In the genomic region with DNA sequence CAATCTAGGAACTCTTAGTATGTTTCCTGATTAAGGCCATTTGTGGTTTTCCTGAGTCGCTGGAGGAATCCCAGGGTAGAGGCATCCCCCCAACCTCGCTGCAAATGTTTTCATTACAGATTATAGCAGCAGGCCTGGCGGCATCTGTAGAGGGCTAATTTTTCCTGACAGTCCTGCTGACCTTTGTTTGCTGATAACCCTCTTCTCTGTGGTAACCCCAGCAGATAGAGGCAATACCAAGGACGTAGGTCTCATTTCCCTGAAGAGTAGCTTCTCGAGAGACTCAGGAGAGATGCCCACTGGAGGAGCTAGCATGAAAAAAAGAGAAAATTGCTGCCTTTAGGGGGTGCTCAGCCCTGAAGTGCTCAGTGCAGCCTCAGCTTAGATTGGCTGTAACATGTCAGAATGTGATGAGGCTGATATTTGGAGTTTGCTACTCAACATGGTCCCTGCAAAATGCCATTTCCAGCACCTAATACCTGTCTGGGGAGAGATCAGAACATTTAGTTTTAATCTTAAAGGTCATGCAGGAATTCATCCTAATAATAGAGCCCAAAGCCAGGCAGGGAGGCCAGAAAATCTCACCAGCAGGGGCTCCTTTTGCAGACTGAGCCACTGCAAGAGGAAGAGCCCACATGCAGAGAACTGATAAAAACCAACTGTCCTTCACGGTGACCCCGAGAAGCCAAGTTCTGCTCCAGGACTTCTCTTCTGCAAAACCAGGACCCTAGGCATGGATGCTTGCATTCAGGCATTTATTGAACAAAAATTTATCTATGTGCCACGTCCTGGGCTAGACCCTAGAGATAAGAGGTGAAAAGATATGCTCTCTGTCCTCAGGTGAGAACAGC, we compare ENCODE assay signal across 1 cellular context.
A peak's percentile ranks its signal among the peaks of the same experiment; 100 is the strongest.
TF ChIP-seq lines count a peak whose summit lies in the region.

No MANE protein-coding gene starts in this region.

TF ChIP-seq in K562, 482 proteins besides CTCF, POLR2A, EP300 and RAD21 (continued from another document and continues in another):
- TF ChIP-seq, protein P1, sequence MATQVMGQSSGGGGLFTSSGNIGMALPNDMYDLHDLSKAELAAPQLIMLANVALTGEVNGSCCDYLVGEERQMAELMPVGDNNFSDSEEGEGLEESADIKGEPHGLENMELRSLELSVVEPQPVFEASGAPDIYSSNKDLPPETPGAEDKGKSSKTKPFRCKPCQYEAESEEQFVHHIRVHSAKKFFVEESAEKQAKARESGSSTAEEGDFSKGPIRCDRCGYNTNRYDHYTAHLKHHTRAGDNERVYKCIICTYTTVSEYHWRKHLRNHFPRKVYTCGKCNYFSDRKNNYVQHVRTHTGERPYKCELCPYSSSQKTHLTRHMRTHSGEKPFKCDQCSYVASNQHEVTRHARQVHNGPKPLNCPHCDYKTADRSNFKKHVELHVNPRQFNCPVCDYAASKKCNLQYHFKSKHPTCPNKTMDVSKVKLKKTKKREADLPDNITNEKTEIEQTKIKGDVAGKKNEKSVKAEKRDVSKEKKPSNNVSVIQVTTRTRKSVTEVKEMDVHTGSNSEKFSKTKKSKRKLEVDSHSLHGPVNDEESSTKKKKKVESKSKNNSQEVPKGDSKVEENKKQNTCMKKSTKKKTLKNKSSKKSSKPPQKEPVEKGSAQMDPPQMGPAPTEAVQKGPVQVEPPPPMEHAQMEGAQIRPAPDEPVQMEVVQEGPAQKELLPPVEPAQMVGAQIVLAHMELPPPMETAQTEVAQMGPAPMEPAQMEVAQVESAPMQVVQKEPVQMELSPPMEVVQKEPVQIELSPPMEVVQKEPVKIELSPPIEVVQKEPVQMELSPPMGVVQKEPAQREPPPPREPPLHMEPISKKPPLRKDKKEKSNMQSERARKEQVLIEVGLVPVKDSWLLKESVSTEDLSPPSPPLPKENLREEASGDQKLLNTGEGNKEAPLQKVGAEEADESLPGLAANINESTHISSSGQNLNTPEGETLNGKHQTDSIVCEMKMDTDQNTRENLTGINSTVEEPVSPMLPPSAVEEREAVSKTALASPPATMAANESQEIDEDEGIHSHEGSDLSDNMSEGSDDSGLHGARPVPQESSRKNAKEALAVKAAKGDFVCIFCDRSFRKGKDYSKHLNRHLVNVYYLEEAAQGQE (CRISPR knock-in tag; IDR thresholded peaks at IDR 0.05; ENCODE audit: low read depth), result no peak
- TF ChIP-seq MCM2 (IDR thresholded peaks at IDR 0.05; ENCODE audit: low read depth) (no peak), FOS (IDR thresholded peaks at IDR 0.05; ENCODE audit: extremely low read depth, insufficient read length) (no peak), ZNF175 (CRISPR knock-in tag; IDR thresholded peaks at IDR 0.05; ENCODE audit: low read depth) (no peak), ZBED1 (IDR thresholded peaks at IDR 0.05) (no peak), TGIF2 (CRISPR knock-in tag; IDR thresholded peaks at IDR 0.05) (no peak), BRD9 (IDR thresholded peaks at IDR 0.05; ENCODE audit: low read depth, partially characterized antibody) (peak; percentile 67), HMG20B (CRISPR knock-in tag; IDR thresholded peaks at IDR 0.05) (no peak), CREM (IDR thresholded peaks at IDR 0.05; ENCODE audit: low read depth) (no peak), SAFB (IDR thresholded peaks at IDR 0.05; ENCODE audit: borderline replicate concordance, low read depth, low read length) (no peak), HDAC2 (IDR thresholded peaks at IDR 0.05) (peak; percentile 88), POLR2AphosphoS2 (IDR thresholded peaks at IDR 0.05; ENCODE audit: low read length) (no peak), ARHGAP35 (IDR thresholded peaks at IDR 0.05; ENCODE audit: partially characterized antibody) (no peak), L3MBTL2 (IDR thresholded peaks at IDR 0.05) (peak; percentile 60; the same call in 1 of the 2 replicates), NFRKB (IDR thresholded peaks at IDR 0.05; ENCODE audit: low read depth) (no peak), HIVEP1 (CRISPR knock-in tag; IDR thresholded peaks at IDR 0.05) (no peak), CHD4 (IDR thresholded peaks at IDR 0.05; ENCODE audit: insufficient read depth, insufficient replicate concordance, low read depth, low read length, poor library complexity, severe bottlenecking) (no peak), ZKSCAN1 (IDR thresholded peaks at IDR 0.05; ENCODE audit: low read depth, low read length) (peak; percentile 4; the same call in 1 of the 2 replicates), HNRNPH1 (optimal IDR thresholded peaks at IDR 0.05; ENCODE audit: low read depth, low read length) (no peak), SMARCA4 (IDR thresholded peaks at IDR 0.05) (peak; percentile 80; the same call in 1 of the 2 replicates), GTF2F1 (IDR thresholded peaks at IDR 0.05; ENCODE audit: low read depth, low read length) (no peak), KDM5B (IDR thresholded peaks at IDR 0.05; ENCODE audit: insufficient replicate concordance, low read depth, low read length) (no peak), ZSCAN29 (IDR thresholded peaks at IDR 0.05) (no peak), OTX1 (CRISPR knock-in tag; IDR thresholded peaks at IDR 0.05) (no peak), ZNF699 (CRISPR knock-in tag; IDR thresholded peaks at IDR 0.05; ENCODE audit: insufficient replicate concordance) (no peak), TSC22D4 (tag; IDR thresholded peaks at IDR 0.05) (no peak)
- TF ChIP-seq, protein P2, sequence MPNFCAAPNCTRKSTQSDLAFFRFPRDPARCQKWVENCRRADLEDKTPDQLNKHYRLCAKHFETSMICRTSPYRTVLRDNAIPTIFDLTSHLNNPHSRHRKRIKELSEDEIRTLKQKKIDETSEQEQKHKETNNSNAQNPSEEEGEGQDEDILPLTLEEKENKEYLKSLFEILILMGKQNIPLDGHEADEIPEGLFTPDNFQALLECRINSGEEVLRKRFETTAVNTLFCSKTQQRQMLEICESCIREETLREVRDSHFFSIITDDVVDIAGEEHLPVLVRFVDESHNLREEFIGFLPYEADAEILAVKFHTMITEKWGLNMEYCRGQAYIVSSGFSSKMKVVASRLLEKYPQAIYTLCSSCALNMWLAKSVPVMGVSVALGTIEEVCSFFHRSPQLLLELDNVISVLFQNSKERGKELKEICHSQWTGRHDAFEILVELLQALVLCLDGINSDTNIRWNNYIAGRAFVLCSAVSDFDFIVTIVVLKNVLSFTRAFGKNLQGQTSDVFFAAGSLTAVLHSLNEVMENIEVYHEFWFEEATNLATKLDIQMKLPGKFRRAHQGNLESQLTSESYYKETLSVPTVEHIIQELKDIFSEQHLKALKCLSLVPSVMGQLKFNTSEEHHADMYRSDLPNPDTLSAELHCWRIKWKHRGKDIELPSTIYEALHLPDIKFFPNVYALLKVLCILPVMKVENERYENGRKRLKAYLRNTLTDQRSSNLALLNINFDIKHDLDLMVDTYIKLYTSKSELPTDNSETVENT (CRISPR knock-in tag; IDR thresholded peaks at IDR 0.05), result no peak
- TF ChIP-seq, protein P3, sequence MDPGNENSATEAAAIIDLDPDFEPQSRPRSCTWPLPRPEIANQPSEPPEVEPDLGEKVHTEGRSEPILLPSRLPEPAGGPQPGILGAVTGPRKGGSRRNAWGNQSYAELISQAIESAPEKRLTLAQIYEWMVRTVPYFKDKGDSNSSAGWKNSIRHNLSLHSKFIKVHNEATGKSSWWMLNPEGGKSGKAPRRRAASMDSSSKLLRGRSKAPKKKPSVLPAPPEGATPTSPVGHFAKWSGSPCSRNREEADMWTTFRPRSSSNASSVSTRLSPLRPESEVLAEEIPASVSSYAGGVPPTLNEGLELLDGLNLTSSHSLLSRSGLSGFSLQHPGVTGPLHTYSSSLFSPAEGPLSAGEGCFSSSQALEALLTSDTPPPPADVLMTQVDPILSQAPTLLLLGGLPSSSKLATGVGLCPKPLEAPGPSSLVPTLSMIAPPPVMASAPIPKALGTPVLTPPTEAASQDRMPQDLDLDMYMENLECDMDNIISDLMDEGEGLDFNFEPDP (CRISPR knock-in tag; IDR thresholded peaks at IDR 0.05), result no peak
- TF ChIP-seq, protein P4, sequence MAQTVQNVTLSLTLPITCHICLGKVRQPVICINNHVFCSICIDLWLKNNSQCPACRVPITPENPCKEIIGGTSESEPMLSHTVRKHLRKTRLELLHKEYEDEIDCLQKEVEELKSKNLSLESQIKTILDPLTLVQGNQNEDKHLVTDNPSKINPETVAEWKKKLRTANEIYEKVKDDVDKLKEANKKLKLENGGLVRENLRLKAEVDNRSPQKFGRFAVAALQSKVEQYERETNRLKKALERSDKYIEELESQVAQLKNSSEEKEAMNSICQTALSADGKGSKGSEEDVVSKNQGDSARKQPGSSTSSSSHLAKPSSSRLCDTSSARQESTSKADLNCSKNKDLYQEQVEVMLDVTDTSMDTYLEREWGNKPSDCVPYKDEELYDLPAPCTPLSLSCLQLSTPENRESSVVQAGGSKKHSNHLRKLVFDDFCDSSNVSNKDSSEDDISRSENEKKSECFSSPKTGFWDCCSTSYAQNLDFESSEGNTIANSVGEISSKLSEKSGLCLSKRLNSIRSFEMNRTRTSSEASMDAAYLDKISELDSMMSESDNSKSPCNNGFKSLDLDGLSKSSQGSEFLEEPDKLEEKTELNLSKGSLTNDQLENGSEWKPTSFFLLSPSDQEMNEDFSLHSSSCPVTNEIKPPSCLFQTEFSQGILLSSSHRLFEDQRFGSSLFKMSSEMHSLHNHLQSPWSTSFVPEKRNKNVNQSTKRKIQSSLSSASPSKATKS (CRISPR knock-in tag; IDR thresholded peaks at IDR 0.05), result no peak
- TF ChIP-seq, protein P5, sequence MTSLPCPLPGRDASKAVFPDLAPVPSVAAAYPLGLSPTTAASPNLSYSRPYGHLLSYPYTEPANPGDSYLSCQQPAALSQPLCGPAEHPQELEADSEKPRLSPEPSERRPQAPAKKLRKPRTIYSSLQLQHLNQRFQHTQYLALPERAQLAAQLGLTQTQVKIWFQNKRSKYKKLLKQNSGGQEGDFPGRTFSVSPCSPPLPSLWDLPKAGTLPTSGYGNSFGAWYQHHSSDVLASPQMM (CRISPR knock-in tag; IDR thresholded peaks at IDR 0.05), result no peak
- TF ChIP-seq, protein P6, sequence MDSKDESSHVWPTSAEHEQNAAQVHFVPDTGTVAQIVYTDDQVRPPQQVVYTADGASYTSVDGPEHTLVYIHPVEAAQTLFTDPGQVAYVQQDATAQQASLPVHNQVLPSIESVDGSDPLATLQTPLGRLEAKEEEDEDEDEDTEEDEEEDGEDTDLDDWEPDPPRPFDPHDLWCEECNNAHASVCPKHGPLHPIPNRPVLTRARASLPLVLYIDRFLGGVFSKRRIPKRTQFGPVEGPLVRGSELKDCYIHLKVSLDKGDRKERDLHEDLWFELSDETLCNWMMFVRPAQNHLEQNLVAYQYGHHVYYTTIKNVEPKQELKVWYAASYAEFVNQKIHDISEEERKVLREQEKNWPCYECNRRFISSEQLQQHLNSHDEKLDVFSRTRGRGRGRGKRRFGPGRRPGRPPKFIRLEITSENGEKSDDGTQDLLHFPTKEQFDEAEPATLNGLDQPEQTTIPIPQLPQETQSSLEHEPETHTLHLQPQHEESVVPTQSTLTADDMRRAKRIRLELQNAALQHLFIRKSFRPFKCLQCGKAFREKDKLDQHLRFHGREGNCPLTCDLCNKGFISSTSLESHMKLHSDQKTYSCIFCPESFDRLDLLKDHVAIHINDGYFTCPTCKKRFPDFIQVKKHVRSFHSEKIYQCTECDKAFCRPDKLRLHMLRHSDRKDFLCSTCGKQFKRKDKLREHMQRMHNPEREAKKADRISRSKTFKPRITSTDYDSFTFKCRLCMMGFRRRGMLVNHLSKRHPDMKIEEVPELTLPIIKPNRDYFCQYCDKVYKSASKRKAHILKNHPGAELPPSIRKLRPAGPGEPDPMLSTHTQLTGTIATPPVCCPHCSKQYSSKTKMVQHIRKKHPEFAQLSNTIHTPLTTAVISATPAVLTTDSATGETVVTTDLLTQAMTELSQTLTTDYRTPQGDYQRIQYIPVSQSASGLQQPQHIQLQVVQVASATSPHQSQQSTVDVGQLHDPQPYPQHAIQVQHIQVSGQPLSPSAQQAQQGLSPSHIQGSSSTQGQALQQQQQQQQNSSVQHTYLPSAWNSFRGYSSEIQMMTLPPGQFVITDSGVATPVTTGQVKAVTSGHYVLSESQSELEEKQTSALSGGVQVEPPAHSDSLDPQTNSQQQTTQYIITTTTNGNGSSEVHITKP (IDR thresholded peaks at IDR 0.05; ENCODE audit: partially characterized antibody), result peak; percentile 74
- TF ChIP-seq, protein P7, sequence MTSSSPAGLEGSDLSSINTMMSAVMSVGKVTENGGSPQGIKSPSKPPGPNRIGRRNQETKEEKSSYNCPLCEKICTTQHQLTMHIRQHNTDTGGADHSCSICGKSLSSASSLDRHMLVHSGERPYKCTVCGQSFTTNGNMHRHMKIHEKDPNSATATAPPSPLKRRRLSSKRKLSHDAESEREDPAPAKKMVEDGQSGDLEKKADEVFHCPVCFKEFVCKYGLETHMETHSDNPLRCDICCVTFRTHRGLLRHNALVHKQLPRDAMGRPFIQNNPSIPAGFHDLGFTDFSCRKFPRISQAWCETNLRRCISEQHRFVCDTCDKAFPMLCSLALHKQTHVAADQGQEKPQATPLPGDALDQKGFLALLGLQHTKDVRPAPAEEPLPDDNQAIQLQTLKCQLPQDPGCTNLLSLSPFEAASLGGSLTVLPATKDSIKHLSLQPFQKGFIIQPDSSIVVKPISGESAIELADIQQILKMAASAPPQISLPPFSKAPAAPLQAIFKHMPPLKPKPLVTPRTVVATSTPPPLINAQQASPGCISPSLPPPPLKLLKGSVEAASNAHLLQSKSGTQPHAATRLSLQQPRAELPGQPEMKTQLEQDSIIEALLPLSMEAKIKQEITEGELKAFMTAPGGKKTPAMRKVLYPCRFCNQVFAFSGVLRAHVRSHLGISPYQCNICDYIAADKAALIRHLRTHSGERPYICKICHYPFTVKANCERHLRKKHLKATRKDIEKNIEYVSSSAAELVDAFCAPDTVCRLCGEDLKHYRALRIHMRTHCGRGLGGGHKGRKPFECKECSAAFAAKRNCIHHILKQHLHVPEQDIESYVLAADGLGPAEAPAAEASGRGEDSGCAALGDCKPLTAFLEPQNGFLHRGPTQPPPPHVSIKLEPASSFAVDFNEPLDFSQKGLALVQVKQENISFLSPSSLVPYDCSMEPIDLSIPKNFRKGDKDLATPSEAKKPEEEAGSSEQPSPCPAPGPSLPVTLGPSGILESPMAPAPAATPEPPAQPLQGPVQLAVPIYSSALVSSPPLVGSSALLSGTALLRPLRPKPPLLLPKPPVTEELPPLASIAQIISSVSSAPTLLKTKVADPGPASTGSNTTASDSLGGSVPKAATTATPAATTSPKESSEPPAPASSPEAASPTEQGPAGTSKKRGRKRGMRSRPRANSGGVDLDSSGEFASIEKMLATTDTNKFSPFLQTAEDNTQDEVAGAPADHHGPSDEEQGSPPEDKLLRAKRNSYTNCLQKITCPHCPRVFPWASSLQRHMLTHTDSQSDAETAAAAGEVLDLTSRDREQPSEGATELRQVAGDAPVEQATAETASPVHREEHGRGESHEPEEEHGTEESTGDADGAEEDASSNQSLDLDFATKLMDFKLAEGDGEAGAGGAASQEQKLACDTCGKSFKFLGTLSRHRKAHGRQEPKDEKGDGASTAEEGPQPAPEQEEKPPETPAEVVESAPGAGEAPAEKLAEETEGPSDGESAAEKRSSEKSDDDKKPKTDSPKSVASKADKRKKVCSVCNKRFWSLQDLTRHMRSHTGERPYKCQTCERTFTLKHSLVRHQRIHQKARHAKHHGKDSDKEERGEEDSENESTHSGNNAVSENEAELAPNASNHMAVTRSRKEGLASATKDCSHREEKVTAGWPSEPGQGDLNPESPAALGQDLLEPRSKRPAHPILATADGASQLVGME (CRISPR knock-in tag; IDR thresholded peaks at IDR 0.05), result no peak
- TF ChIP-seq, protein P8, sequence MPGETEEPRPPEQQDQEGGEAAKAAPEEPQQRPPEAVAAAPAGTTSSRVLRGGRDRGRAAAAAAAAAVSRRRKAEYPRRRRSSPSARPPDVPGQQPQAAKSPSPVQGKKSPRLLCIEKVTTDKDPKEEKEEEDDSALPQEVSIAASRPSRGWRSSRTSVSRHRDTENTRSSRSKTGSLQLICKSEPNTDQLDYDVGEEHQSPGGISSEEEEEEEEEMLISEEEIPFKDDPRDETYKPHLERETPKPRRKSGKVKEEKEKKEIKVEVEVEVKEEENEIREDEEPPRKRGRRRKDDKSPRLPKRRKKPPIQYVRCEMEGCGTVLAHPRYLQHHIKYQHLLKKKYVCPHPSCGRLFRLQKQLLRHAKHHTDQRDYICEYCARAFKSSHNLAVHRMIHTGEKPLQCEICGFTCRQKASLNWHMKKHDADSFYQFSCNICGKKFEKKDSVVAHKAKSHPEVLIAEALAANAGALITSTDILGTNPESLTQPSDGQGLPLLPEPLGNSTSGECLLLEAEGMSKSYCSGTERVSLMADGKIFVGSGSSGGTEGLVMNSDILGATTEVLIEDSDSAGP (CRISPR knock-in tag; IDR thresholded peaks at IDR 0.05), result no peak
